Comparison of ENCODE assay signal across 8 cellular contexts in genomic region chr19:10271543-10272086, GRCh38.
A peak's percentile ranks its signal among the peaks of the same experiment; 100 is the strongest.
DNase-seq lines count a peak whose midpoint lies in the region; ATAC-seq lines count a peak whose summit lies in the region.

No MANE protein-coding gene starts in this region.

- peak overlapping the region; percentile 97 for H3K27ac Mint-ChIP-seq in activated T-cell treated with anti-CD3 and anti-CD28 coated beads, Interleukin-2, amount 50 U/mL, for 24 hours

- H3K36me3 Mint-ChIP-seq in activated T-cell treated with anti-CD3 and anti-CD28 coated beads, Interleukin-2, amount 50 U/mL, for 24 hours (ENCODE audit: low read depth) = peaks cover 38% of the 10 kb centered on the region

- no peaks in the 10 kb centered on the region for H3K9me3 Mint-ChIP-seq in activated T-cell treated with anti-CD3 and anti-CD28 coated beads, Interleukin-2, amount 50 U/mL, for 24 hours

- peak; percentile 42 to 52 for DNase-seq in activated CD4-positive, alpha-beta T cell treated with anti-CD3 and anti-CD28 coated beads for 4 hours
- no peak for DNase-seq in activated CD4-positive, alpha-beta T cell treated with anti-CD3 and anti-CD28 coated beads, Interleukin-2, amount 50 U/mL, for 1 hour
- peak; percentile 64 for DNase-seq in activated T-cell treated with anti-CD3 and anti-CD28 coated beads, Interleukin-2, amount 50 U/mL, for 24 hours
- DNase-seq in kidney glomerular epithelial cell (lab: John Stamatoyannopoulos, UW) (peak; percentile 16), iPS-NIHi11 (ENCODE audit: low spot score) (no peak)

- peaks cover 0 to 3% (median 0%) of the 10 kb centered on the region in 5 donors for H3K9me3 ChIP-seq in subcutaneous abdominal adipose tissue (ENCODE audit: control insufficient read depth in 5 of 5, low read length in 5 of 5)

- H3K4me3 ChIP-seq in subcutaneous abdominal adipose tissue (ENCODE audit: low read depth in 1 of 5, low read length in 5 of 5) = peak overlapping the region; percentile 61 to 82 (median 78)

- H3K4me1 ChIP-seq in subcutaneous abdominal adipose tissue (ENCODE audit: control insufficient read depth in 5 of 5, insufficient read depth in 5 of 5, low read length in 5 of 5) = peaks cover 21 to 57% (median 35%) of the 10 kb centered on the region in 5 donors

- H3K27me3 Mint-ChIP-seq in activated T-cell treated with anti-CD3 and anti-CD28 coated beads, Interleukin-2, amount 50 U/mL, for 24 hours = no peaks in the 10 kb centered on the region

- H3K9ac ChIP-seq in subcutaneous abdominal adipose tissue (ENCODE audit: low read length in 5 of 5) = peak overlapping the region in 4 of 5 donors; percentile 65 to 83 (median 80)

- ATAC-seq in HG03135 (IDR thresholded peaks at IDR 0.05; ENCODE audit: unreplicated experiment) (peak; percentile 24), GM21576 (IDR thresholded peaks at IDR 0.05; ENCODE audit: unreplicated experiment) (no peak)

- peak overlapping the region; percentile 88 for H3K27ac ChIP-seq in subcutaneous abdominal adipose tissue (ENCODE audit: low read depth, low read length)

- H3K4me3 Mint-ChIP-seq in activated T-cell treated with anti-CD3 and anti-CD28 coated beads, Interleukin-2, amount 50 U/mL, for 24 hours = peak overlapping the region; percentile 86

- peaks cover 0 to 20% (median 0%) of the 10 kb centered on the region in 5 donors for H3K27me3 ChIP-seq in subcutaneous abdominal adipose tissue (ENCODE audit: control insufficient read depth in 5 of 5, insufficient read depth in 4 of 5, low read length in 5 of 5)

- peaks cover 42% of the 10 kb centered on the region for H3K4me1 Mint-ChIP-seq in activated T-cell treated with anti-CD3 and anti-CD28 coated beads, Interleukin-2, amount 50 U/mL, for 24 hours (ENCODE audit: low read depth)

- H3K36me3 ChIP-seq in subcutaneous abdominal adipose tissue (ENCODE audit: control insufficient read depth in 5 of 5, insufficient read depth in 5 of 5, low read length in 5 of 5) = peaks cover 0 to 16% (median 11%) of the 10 kb centered on the region in 5 donors

Comparison
In these comparisons a context has a peak if more than half of its experiments do, and no peak if none do; other contexts are left out.
1. DNase-seq: peak in activated CD4-positive, alpha-beta T cell treated with anti-CD3 and anti-CD28 coated beads for 4 hours (2 of 2), activated T-cell treated with anti-CD3 and anti-CD28 coated beads, Interleukin-2, amount 50 U/mL, for 24 hours (single experiment) and kidney glomerular epithelial cell (single experiment); none in activated CD4-positive, alpha-beta T cell treated with anti-CD3 and anti-CD28 coated beads, Interleukin-2, amount 50 U/mL, for 1 hour (single experiment) and iPS-NIHi11 (single experiment).